Comparison of ENCODE assay signal across 1 cellular context in genomic region chr7:84730864-84731263, GRCh38.
TF ChIP-seq lines count a peak whose summit lies in the region.

No MANE protein-coding gene starts in this region.

TF ChIP-seq in HEK293, 187 proteins besides CTCF, POLR2A, EP300 and RAD21 (continued from another document):
- TF ChIP-seq ZNF518A (tag by site-specific recombination; conservative IDR thresholded peaks at IDR 0.05; ENCODE audit: low read depth): peak; percentile 52
- TF ChIP-seq, protein P1, sequence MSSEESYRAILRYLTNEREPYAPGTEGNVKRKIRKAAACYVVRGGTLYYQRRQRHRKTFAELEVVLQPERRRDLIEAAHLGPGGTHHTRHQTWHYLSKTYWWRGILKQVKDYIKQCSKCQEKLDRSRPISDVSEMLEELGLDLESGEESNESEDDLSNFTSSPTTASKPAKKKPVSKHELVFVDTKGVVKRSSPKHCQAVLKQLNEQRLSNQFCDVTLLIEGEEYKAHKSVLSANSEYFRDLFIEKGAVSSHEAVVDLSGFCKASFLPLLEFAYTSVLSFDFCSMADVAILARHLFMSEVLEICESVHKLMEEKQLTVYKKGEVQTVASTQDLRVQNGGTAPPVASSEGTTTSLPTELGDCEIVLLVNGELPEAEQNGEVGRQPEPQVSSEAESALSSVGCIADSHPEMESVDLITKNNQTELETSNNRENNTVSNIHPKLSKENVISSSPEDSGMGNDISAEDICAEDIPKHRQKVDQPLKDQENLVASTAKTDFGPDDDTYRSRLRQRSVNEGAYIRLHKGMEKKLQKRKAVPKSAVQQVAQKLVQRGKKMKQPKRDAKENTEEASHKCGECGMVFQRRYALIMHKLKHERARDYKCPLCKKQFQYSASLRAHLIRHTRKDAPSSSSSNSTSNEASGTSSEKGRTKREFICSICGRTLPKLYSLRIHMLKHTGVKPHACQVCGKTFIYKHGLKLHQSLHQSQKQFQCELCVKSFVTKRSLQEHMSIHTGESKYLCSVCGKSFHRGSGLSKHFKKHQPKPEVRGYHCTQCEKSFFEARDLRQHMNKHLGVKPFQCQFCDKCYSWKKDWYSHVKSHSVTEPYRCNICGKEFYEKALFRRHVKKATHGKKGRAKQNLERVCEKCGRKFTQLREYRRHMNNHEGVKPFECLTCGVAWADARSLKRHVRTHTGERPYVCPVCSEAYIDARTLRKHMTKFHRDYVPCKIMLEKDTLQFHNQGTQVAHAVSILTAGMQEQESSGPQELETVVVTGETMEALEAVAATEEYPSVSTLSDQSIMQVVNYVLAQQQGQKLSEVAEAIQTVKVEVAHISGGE (tag by site-specific recombination; conservative IDR thresholded peaks at IDR 0.05; ENCODE audit: low read depth): 0 out of 2 replicates have a peak, but pooled peaks have one; percentile 18
